Comparison of ENCODE assay signal across 31 cellular contexts in genomic region chr12:116890330-116890729, GRCh38. TPM values are rescaled to one million over a fixed set of nuclear protein-coding genes. Genes with fewer than 3 reads are reported as not detected.
"Had no signal": no experiment of that assay in that cellular context is flagged by ENCODE, and none has a peak within 500 bp of the region (broad histone marks: within the 10 kb centered on the region; RNA-seq: fewer than 3 reads in every experiment).

No MANE protein-coding gene starts in this region.

- H3K4me3 ChIP-seq: pancreas, prostate gland, right lobe of liver, sigmoid colon, stomach, thoracic aorta, thyroid gland, tibial nerve, upper lobe of left lung, vagina had no signal

- H3K36me3 Mint-ChIP-seq: natural killer cell treated with Interleukin-12 subunit alpha and Interleukin-12 subunit beta and Interleukin-15 and Interleukin-18, amount 100 ng/mL, for 72 hours; stimulated activated effector memory CD8-positive, alpha-beta T cell treated with anti-CD3 and anti-CD28 coated beads, Interleukin-12 subunit alpha, Interleukin-12 subunit beta, amount 100 ng/mL, for 72 hours; stimulated activated naive B cell treated with anti-CD40 and anti-IgM and Interleukin-4, amounts not matched to agents 10 μg/mL and 1 μg/mL and 100 μg/mL, for 72 hours had no signal

- H3K27me3 Mint-ChIP-seq: stimulated activated naive B cell treated with anti-CD40 and anti-IgM and Interleukin-4, amounts not matched to agents 10 μg/mL and 1 μg/mL and 100 μg/mL, for 72 hours had no signal

- H3K36me3 ChIP-seq: neutrophil, pancreas, prostate gland, right lobe of liver, sigmoid colon, stomach, thoracic aorta, thyroid gland, tibial nerve, upper lobe of left lung, vagina had no signal

- ATAC-seq: naive thymus-derived CD8-positive, alpha-beta T cell; natural killer cell treated with Interleukin-12 subunit alpha and Interleukin-12 subunit beta and Interleukin-15 and Interleukin-18, amount 100 ng/mL, for 72 hours; pancreas; right cardiac atrium; right lobe of liver; stimulated activated effector memory CD8-positive, alpha-beta T cell treated with anti-CD3 and anti-CD28 coated beads, Interleukin-12 subunit alpha, Interleukin-12 subunit beta, amount 100 ng/mL, for 72 hours; stimulated activated naive B cell treated with anti-CD40 and anti-IgM and Interleukin-4, amounts not matched to agents 10 μg/mL and 1 μg/mL and 100 μg/mL, for 72 hours had no signal

- DNase-seq: naive thymus-derived CD8-positive, alpha-beta T cell; nephron progenitor cell; nucleus accumbens; pancreas; right cardiac atrium; right lobe of liver; sigmoid colon; small intestine; stimulated activated CD4-positive, alpha-beta T cell treated with anti-CD3 and anti-CD28 coated beads, Interleukin-15, amount 100 ng/mL, for 24 hours; stimulated activated CD4-positive, alpha-beta T cell treated with anti-CD3 and anti-CD28 coated beads, Interleukin-2, amount 100 ng/mL, for 24 hours; stimulated activated CD4-positive, alpha-beta T cell treated with anti-CD3 and anti-CD28 coated beads, Interleukin-2, amount 100 ng/mL, for 48 hours; stimulated activated CD4-positive, alpha-beta T cell treated with anti-CD3 and anti-CD28 coated beads, Interleukin-4, amount 100 ng/mL, for 24 hours; stimulated activated naive B cell treated with anti-CD40 and anti-IgM and Interleukin-4, amounts not matched to agents 10 μg/mL and 1 μg/mL and 100 μg/mL, for 72 hours; stimulated activated naive CD4-positive, alpha-beta T cell treated with Interleukin-2 at 50 U/mL for 16 hours; stomach; thyroid gland; trophoblast cell; upper lobe of left lung had no signal

- H3K27ac ChIP-seq: neutrophil, pancreas, prostate gland, right lobe of liver, sigmoid colon, stomach, thoracic aorta, thyroid gland, tibial nerve, upper lobe of left lung, vagina had no signal

- FAIRE-seq: pancreas, small intestine, urothelium cell line had no signal

- H3K4me3 Mint-ChIP-seq: naive thymus-derived CD8-positive, alpha-beta T cell; natural killer cell treated with Interleukin-12 subunit alpha and Interleukin-12 subunit beta and Interleukin-15 and Interleukin-18, amount 100 ng/mL, for 72 hours; nephron progenitor cell; neural crest cell; stimulated activated effector memory CD8-positive, alpha-beta T cell treated with anti-CD3 and anti-CD28 coated beads, Interleukin-12 subunit alpha, Interleukin-12 subunit beta, amount 100 ng/mL, for 72 hours; stimulated activated naive B cell treated with anti-CD40 and anti-IgM and Interleukin-4, amounts not matched to agents 10 μg/mL and 1 μg/mL and 100 μg/mL, for 72 hours; stimulated activated naive CD8-positive, alpha-beta T cell treated with anti-CD3 and anti-CD28 coated beads, Interleukin-15, Interleukin-2, amounts not matched to agents 100 ng/mL and 50 ng/mL, for 24 hours had no signal

- H3K27me3 ChIP-seq: pancreas, right lobe of liver, thyroid gland, upper lobe of left lung, vagina had no signal

- H3K4me1 Mint-ChIP-seq: neural crest cell; stimulated activated effector memory CD8-positive, alpha-beta T cell treated with anti-CD3 and anti-CD28 coated beads, Interleukin-12 subunit alpha, Interleukin-12 subunit beta, amount 100 ng/mL, for 72 hours had no signal

- H3K27ac Mint-ChIP-seq: naive thymus-derived CD8-positive, alpha-beta T cell; natural killer cell treated with Interleukin-12 subunit alpha and Interleukin-12 subunit beta and Interleukin-15 and Interleukin-18, amount 100 ng/mL, for 72 hours; nephron progenitor cell; stimulated activated effector memory CD8-positive, alpha-beta T cell treated with anti-CD3 and anti-CD28 coated beads, Interleukin-12 subunit alpha, Interleukin-12 subunit beta, amount 100 ng/mL, for 72 hours; stimulated activated naive B cell treated with anti-CD40 and anti-IgM and Interleukin-4, amounts not matched to agents 10 μg/mL and 1 μg/mL and 100 μg/mL, for 72 hours; stimulated activated naive CD8-positive, alpha-beta T cell treated with anti-CD3 and anti-CD28 coated beads, Interleukin-15, Interleukin-2, amounts not matched to agents 100 ng/mL and 50 ng/mL, for 24 hours had no signal

- H3K9me3 Mint-ChIP-seq: naive thymus-derived CD8-positive, alpha-beta T cell; natural killer cell treated with Interleukin-12 subunit alpha and Interleukin-12 subunit beta and Interleukin-15 and Interleukin-18, amount 100 ng/mL, for 72 hours; stimulated activated effector memory CD8-positive, alpha-beta T cell treated with anti-CD3 and anti-CD28 coated beads, Interleukin-12 subunit alpha, Interleukin-12 subunit beta, amount 100 ng/mL, for 72 hours; stimulated activated naive CD8-positive, alpha-beta T cell treated with anti-CD3 and anti-CD28 coated beads, Interleukin-15, Interleukin-2, amounts not matched to agents 100 ng/mL and 50 ng/mL, for 24 hours had no signal

- H3K9me3 ChIP-seq: neutrophil, pancreas, prostate gland, right lobe of liver, sigmoid colon, stomach, thoracic aorta, thyroid gland, upper lobe of left lung, vagina had no signal

- H3K4me1 ChIP-seq: pancreas, prostate gland, right lobe of liver, sigmoid colon, stomach, thyroid gland, tibial nerve, upper lobe of left lung, vagina had no signal

RNA-seq across cellular contexts. Expression of gene HRK, which starts 9.1 kb away (rescaled TPM):
- total RNA-seq: natural killer cell treated with Interleukin-12 subunit alpha and Interleukin-12 subunit beta and Interleukin-15 and Interleukin-18, amount 100 ng/mL, for 72 hours; osteocyte; posterior vena cava; pulmonary artery endothelial cell; right cardiac atrium; right lobe of liver; vagina had no signal
- polyA plus RNA-seq: naive thymus-derived CD8-positive, alpha-beta T cell; right cardiac atrium had no signal
